Comparison of ENCODE assay signal across 19 cellular contexts in the genomic region with DNA sequence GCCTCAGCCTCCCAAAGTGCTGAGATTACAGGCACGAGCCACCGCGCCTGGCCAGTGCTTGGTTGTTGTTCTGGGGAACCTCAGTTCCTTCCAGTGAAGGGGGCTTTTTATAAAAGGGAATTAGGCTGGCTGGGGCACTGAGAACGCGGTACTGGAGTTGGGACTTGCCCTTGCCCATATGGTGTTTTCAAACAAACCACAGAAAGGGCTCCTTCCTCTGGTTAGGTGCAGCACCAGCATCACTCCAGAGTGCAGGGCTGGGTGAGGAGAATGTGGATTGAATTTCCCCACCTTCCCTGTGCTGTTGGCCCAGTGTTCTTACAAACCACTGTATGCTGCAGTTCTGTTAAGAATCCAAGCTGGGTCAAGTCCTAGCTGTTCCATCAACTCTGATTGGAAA. TPM values are rescaled to one million over a fixed set of nuclear protein-coding genes. Genes with fewer than 3 reads are reported as not detected.
DNase-seq lines count a peak whose midpoint lies in the region; ATAC-seq and TF ChIP-seq lines count a peak whose summit lies in the region.
"Had no signal": no experiment of that assay in that cellular context is flagged by ENCODE, and none has a peak within 500 bp of the region (broad histone marks: within the 10 kb centered on the region; RNA-seq: fewer than 3 reads in every experiment).

No MANE protein-coding gene starts in this region.

- peaks cover 16% of the 10 kb centered on the region for H4K20me1 ChIP-seq in DND-41 (ENCODE audit: insufficient read depth, low read length)

- no peak overlapping the region for H3K27ac ChIP-seq in DND-41 (ENCODE audit: low read length)
- peak overlapping the region; percentile 84 for H3K27ac ChIP-seq in naive thymus-derived CD4-positive, alpha-beta T cell (ENCODE audit: low read depth, low read length)
- H3K27ac ChIP-seq: BLaER1, ovary, testis, VCaP had no signal

- no peaks in the 10 kb centered on the region for H3K9me3 Mint-ChIP-seq in activated T-cell treated with anti-CD3 and anti-CD28 coated beads, Interleukin-2, amount 50 U/mL, for 24 hours
- H3K9me3 Mint-ChIP-seq in activated CD4-positive, alpha-beta memory T cell treated with anti-CD3 and anti-CD28 coated beads for 36 hours, result no peaks in the 10 kb centered on the region
- peaks cover 0 to 7% (median 0%) of the 10 kb centered on the region in 11 donors for H3K9me3 Mint-ChIP-seq in naive thymus-derived CD4-positive, alpha-beta T cell

- DNase-seq in activated T-cell treated with anti-CD3 and anti-CD28 coated beads, Interleukin-2, amount 50 U/mL, for 24 hours, result no peak
- DNase-seq in activated T-cell treated with anti-CD3 and anti-CD28 coated beads, Interleukin-2, amount 50 U/mL, for 48 hours, result no peak
- DNase-seq in DND-41, result no peak
- no peak for DNase-seq in activated CD4-positive, alpha-beta memory T cell treated with anti-CD3 and anti-CD28 coated beads for 36 hours
- DNase-seq in naive thymus-derived CD4-positive, alpha-beta T cell, result peak in 3 of 9 donors; percentile 23 to 44 (median 26)
- no peak for DNase-seq in NOMO-1 (lab: John Stamatoyannopoulos, UW; ENCODE audit: unreplicated experiment in 2 of 2)
- no peak for DNase-seq in NCI-H187 (lab: John Stamatoyannopoulos, UW)
- DNase-seq: DMS153, GOT3, naive B cell, NCI-H226, ovary, right cardiac atrium, testis had no signal

- H3K4me3 Mint-ChIP-seq in activated T-cell treated with anti-CD3 and anti-CD28 coated beads, Interleukin-2, amount 50 U/mL, for 24 hours, result peak overlapping the region; percentile 16
- H3K4me3 Mint-ChIP-seq in activated CD4-positive, alpha-beta memory T cell treated with anti-CD3 and anti-CD28 coated beads for 36 hours, result no peak overlapping the region
- H3K4me3 Mint-ChIP-seq in naive thymus-derived CD4-positive, alpha-beta T cell, result peak overlapping the region; percentile 90 to 100 (median 98)
- H3K4me3 Mint-ChIP-seq: endodermal cell, naive B cell had no signal

- no peak overlapping the region for H3K27ac Mint-ChIP-seq in activated T-cell treated with anti-CD3 and anti-CD28 coated beads, Interleukin-2, amount 50 U/mL, for 24 hours
- H3K27ac Mint-ChIP-seq in activated CD4-positive, alpha-beta memory T cell treated with anti-CD3 and anti-CD28 coated beads for 36 hours, result peak overlapping the region; percentile 3
- H3K27ac Mint-ChIP-seq in naive thymus-derived CD4-positive, alpha-beta T cell, result peak overlapping the region; percentile 35 to 98 (median 92)
- H3K27ac Mint-ChIP-seq: endodermal cell, naive B cell had no signal

- no peaks in the 10 kb centered on the region for H3K79me2 ChIP-seq in DND-41 (ENCODE audit: insufficient read depth, low read length)

- POLR2A ChIA-PET in activated CD4-positive, alpha-beta memory T cell treated with anti-CD3 and anti-CD28 coated beads for 36 hours (lab: Charles Lee), result interaction anchor here (1.8 kb wide), 1 partner anchor 54 kb away, joined by 7 read pairs; no protein-coding TSS in a partner anchor
- POLR2A ChIA-PET in naive thymus-derived CD4-positive, alpha-beta T cell (lab: Charles Lee), result interaction anchor here (1.0 to 10.3 kb wide), 11 partner anchors 10 to 176 kb away, joined by 3 to 125 read pairs (median 16); no protein-coding TSS in a partner anchor

- H3K9me3 ChIP-seq in DND-41 (ENCODE audit: insufficient read depth, low read length, severe bottlenecking), result no peaks in the 10 kb centered on the region
- H3K9me3 ChIP-seq in naive thymus-derived CD4-positive, alpha-beta T cell (ENCODE audit: control insufficient read depth in 2 of 3, low read length in 3 of 3), result no peaks in the 10 kb centered on the region
- H3K9me3 ChIP-seq: ovary, testis had no signal

- H2AFZ ChIP-seq in DND-41 (ENCODE audit: low read depth, low read length), result no peak overlapping the region

- H3K4me2 ChIP-seq in DND-41 (ENCODE audit: insufficient read depth, low read length), result no peak overlapping the region
- H3K4me2 ChIP-seq: BLaER1 had no signal

- peaks cover 70% of the 10 kb centered on the region for H3K4me1 Mint-ChIP-seq in activated T-cell treated with anti-CD3 and anti-CD28 coated beads, Interleukin-2, amount 50 U/mL, for 24 hours (ENCODE audit: low read depth)
- H3K4me1 Mint-ChIP-seq in activated CD4-positive, alpha-beta memory T cell treated with anti-CD3 and anti-CD28 coated beads for 36 hours (ENCODE audit: low read depth), result peaks cover 66% of the 10 kb centered on the region
- peaks cover 64 to 77% (median 73%) of the 10 kb centered on the region in 7 donors for H3K4me1 Mint-ChIP-seq in naive thymus-derived CD4-positive, alpha-beta T cell

- H3K27me3 Mint-ChIP-seq in activated T-cell treated with anti-CD3 and anti-CD28 coated beads, Interleukin-2, amount 50 U/mL, for 24 hours, result peaks cover 10% of the 10 kb centered on the region
- H3K27me3 Mint-ChIP-seq in activated CD4-positive, alpha-beta memory T cell treated with anti-CD3 and anti-CD28 coated beads for 36 hours, result peaks cover 5% of the 10 kb centered on the region
- peaks cover 0 to 80% (median 0%) of the 10 kb centered on the region in 5 donors for H3K27me3 Mint-ChIP-seq in naive thymus-derived CD4-positive, alpha-beta T cell

- intact Hi-C loops in activated CD4-positive, alpha-beta memory T cell treated with anti-CD3 and anti-CD28 coated beads for 36 hours (cut with micrococcal nuclease), result loop anchor here (10.0 kb wide), 1 partner anchor 373 kb away; the partner anchor contains the start of gene PAFAH2
- intact Hi-C loops in naive thymus-derived CD4-positive, alpha-beta T cell (cut with micrococcal nuclease), result loop anchor here in 1 of 2 donors (1.0 to 5.0 kb wide), 3 partner anchors 9 to 285 kb away; partner anchors contain the start of gene STMN1

- H3K36me3 Mint-ChIP-seq in activated T-cell treated with anti-CD3 and anti-CD28 coated beads, Interleukin-2, amount 50 U/mL, for 24 hours (ENCODE audit: low read depth), result peaks cover 3% of the 10 kb centered on the region
- peaks cover 1% of the 10 kb centered on the region for H3K36me3 Mint-ChIP-seq in activated CD4-positive, alpha-beta memory T cell treated with anti-CD3 and anti-CD28 coated beads for 36 hours
- peaks cover 7 to 62% (median 17%) of the 10 kb centered on the region in 5 donors for H3K36me3 Mint-ChIP-seq in naive thymus-derived CD4-positive, alpha-beta T cell
- H3K36me3 Mint-ChIP-seq: naive B cell had no signal

- TF ChIP-seq CTCF in DND-41 (IDR thresholded peaks at IDR 0.05; ENCODE audit: borderline replicate concordance, extremely low read depth, low read length, poor library complexity, severe bottlenecking), result no peak

- H3K4me3 ChIP-seq in DND-41 (ENCODE audit: low read depth in 1 of 2, low read length in 2 of 2), result no peak overlapping the region
- peak overlapping the region; percentile 63 for H3K4me3 ChIP-seq in naive thymus-derived CD4-positive, alpha-beta T cell (ENCODE audit: low read length)
- H3K4me3 ChIP-seq: BLaER1, ovary, testis had no signal

- ATAC-seq in DND-41 (ENCODE audit: insufficient read depth, low read depth), result peak; percentile 58; the same call in 2 of the 3 replicates
- ATAC-seq in naive thymus-derived CD4-positive, alpha-beta T cell, result peak; percentile 47
- ATAC-seq in GM19351 (IDR thresholded peaks at IDR 0.05; ENCODE audit: unreplicated experiment), result no peak
- ATAC-seq: Panc1, right cardiac atrium had no signal

- CTCF ChIA-PET in activated CD4-positive, alpha-beta memory T cell treated with anti-CD3 and anti-CD28 coated beads for 36 hours (lab: Charles Lee), result interaction anchor here (1.5 to 2.9 kb wide), 3 partner anchors 10 to 177 kb away, joined by 4 to 11 read pairs (median 5); no protein-coding TSS in a partner anchor
- CTCF ChIA-PET in naive thymus-derived CD4-positive, alpha-beta T cell (lab: Charles Lee), result interaction anchor here (0.6 to 2.2 kb wide), 6 partner anchors 10 to 75 kb away, joined by 3 to 21 read pairs (median 6); no protein-coding TSS in a partner anchor

- peaks cover 8% of the 10 kb centered on the region for H3K4me1 ChIP-seq in DND-41 (ENCODE audit: insufficient read depth, low read length)
- peaks cover 31% of the 10 kb centered on the region in 2 donors for H3K4me1 ChIP-seq in naive thymus-derived CD4-positive, alpha-beta T cell (ENCODE audit: control insufficient read depth in 2 of 2, insufficient read depth in 2 of 2, low read length in 2 of 2)

- no peak overlapping the region for H3K9ac ChIP-seq in DND-41 (ENCODE audit: low read depth, low read length)
- H3K9ac ChIP-seq: BLaER1 had no signal

- peaks cover 61% of the 10 kb centered on the region for H3K27me3 ChIP-seq in DND-41 (ENCODE audit: insufficient read depth, low read length, poor library complexity)
- no peaks in the 10 kb centered on the region for H3K27me3 ChIP-seq in naive thymus-derived CD4-positive, alpha-beta T cell (ENCODE audit: control insufficient read depth in 2 of 2, insufficient read depth in 2 of 2, low read length in 2 of 2)
- H3K27me3 ChIP-seq: ovary, testis had no signal

- no peaks in the 10 kb centered on the region for H3K36me3 ChIP-seq in DND-41 (ENCODE audit: insufficient read depth, low read length)
- peaks cover 0 to 10% (median 0%) of the 10 kb centered on the region in 3 experiments for H3K36me3 ChIP-seq in naive thymus-derived CD4-positive, alpha-beta T cell (ENCODE audit: control insufficient read depth in 2 of 3, insufficient read depth in 3 of 3, low read length in 3 of 3)
- H3K36me3 ChIP-seq: BLaER1, ovary had no signal

RNA-seq across cellular contexts. Expression of gene MAN1C1, which starts 5.3 kb away (rescaled TPM):
- total RNA-seq in activated CD4-positive, alpha-beta memory T cell treated with anti-CD3 and anti-CD28 coated beads for 36 hours, result 1 to 10 TPM; 4.6 to 4.8 TPM
- 10 to 100 TPM; 28.8 to 85.5 (median 69.9) TPM for total RNA-seq in naive thymus-derived CD4-positive, alpha-beta T cell
- polyA plus RNA-seq in naive thymus-derived CD4-positive, alpha-beta T cell, result 10 to 100 TPM; 16.0 to 30.4 TPM

Comparison
In these comparisons a context has a peak if more than half of its experiments do, and no peak if none do; other contexts are left out.
1. RNA of gene MAN1C1, which starts 5.3 kb away (total RNA-seq): 28.8 to 85.5 TPM in naive thymus-derived CD4-positive, alpha-beta T cell; 4.6 to 4.8 TPM in activated CD4-positive, alpha-beta memory T cell treated with anti-CD3 and anti-CD28 coated beads for 36 hours; every median in the first group is over 4 times any median in the second.